8 cellular contexts compared by ENCODE assay signal in genomic region chr5:93580387-93581100, GRCh38. TPM values are rescaled to one million over a fixed set of nuclear protein-coding genes. Genes with fewer than 3 reads are reported as not detected.
DNase-seq lines count a peak whose midpoint lies in the region; ATAC-seq and TF ChIP-seq lines count a peak whose summit lies in the region.

No MANE protein-coding gene starts in this region.

- H3K27ac ChIP-seq in AG04450 (ENCODE audit: low read depth, low read length) (peak overlapping the region; percentile 89), substantia nigra (ENCODE audit: low read depth, low read length, poor library complexity, severe bottlenecking) (peak overlapping the region; percentile 80)

- POLR2A ChIA-PET in AG04450 (lab: Yijun Ruan, JAX), result no interaction called here
- POLR2A ChIA-PET in activated naive CD8-positive, alpha-beta T cell treated with anti-CD3 and anti-CD28 coated beads, Interleukin-2, amount 10 ng/mL, durations not matched to agents 7 days and 5 days (lab: Charles Lee), result no interaction called here

- H3K4me1 Mint-ChIP-seq in activated naive CD8-positive, alpha-beta T cell treated with anti-CD3 and anti-CD28 coated beads, Interleukin-2, amount 10 ng/mL, durations not matched to agents 7 days and 5 days, result peaks cover 10% of the 10 kb centered on the region

- H3K27ac Mint-ChIP-seq in activated naive CD8-positive, alpha-beta T cell treated with anti-CD3 and anti-CD28 coated beads, Interleukin-2, amount 10 ng/mL, durations not matched to agents 7 days and 5 days, result no peak overlapping the region

- H3K9me3 Mint-ChIP-seq in activated naive CD8-positive, alpha-beta T cell treated with anti-CD3 and anti-CD28 coated beads, Interleukin-2, amount 10 ng/mL, durations not matched to agents 7 days and 5 days, result no peaks in the 10 kb centered on the region

- CTCF ChIA-PET in AG04450 (lab: Charles Lee), result interaction anchor here (1.0 to 1.1 kb wide), 2 partner anchors 221 to 1272 kb away, joined by 3 read pairs; no protein-coding TSS in a partner anchor

- H3K4me3 ChIP-seq in AG04450 (ENCODE audit: low read depth, low read length), result peak overlapping the region; percentile 92
- peak overlapping the region; percentile 51 for H3K4me3 ChIP-seq in iPS-18c (ENCODE audit: insufficient read depth, low read depth, low read length)

- peaks cover 45% of the 10 kb centered on the region for H3K27me3 Mint-ChIP-seq in activated naive CD8-positive, alpha-beta T cell treated with anti-CD3 and anti-CD28 coated beads, Interleukin-2, amount 10 ng/mL, durations not matched to agents 7 days and 5 days

- TF ChIP-seq CTCF in AG04450 (IDR thresholded peaks at IDR 0.05; ENCODE audit: low read depth, low read length), result no peak

- DNase-seq in AG04450 (ENCODE audit: low read depth, low spot score) (no peak), H4 (ENCODE audit: low spot score) (peak; percentile 16), substantia nigra (lab: John Stamatoyannopoulos, UW) (peak in 1 of 49 donors; percentile 16), DMS153 treated with DMSO at 0.1 percent for 48 hours (lab: John Stamatoyannopoulos, UW; ENCODE audit: unreplicated experiment) (no peak), hepatic stellate cell (ENCODE audit: low spot score) (no peak)
- no peak for DNase-seq in activated naive CD8-positive, alpha-beta T cell treated with anti-CD3 and anti-CD28 coated beads, Interleukin-2, amount 10 ng/mL, durations not matched to agents 7 days and 5 days

- H3K36me3 Mint-ChIP-seq in activated naive CD8-positive, alpha-beta T cell treated with anti-CD3 and anti-CD28 coated beads, Interleukin-2, amount 10 ng/mL, durations not matched to agents 7 days and 5 days, result no peaks in the 10 kb centered on the region

- ATAC-seq in activated naive CD8-positive, alpha-beta T cell treated with anti-CD3 and anti-CD28 coated beads, Interleukin-2, amount 10 ng/mL, durations not matched to agents 7 days and 5 days (ENCODE audit: low read depth), result no peak
- ATAC-seq in HG03095 (IDR thresholded peaks at IDR 0.05; ENCODE audit: unreplicated experiment), result no peak

- H3K27me3 ChIP-seq in AG04450 (ENCODE audit: control insufficient read depth, insufficient read depth, low read length), result no peaks in the 10 kb centered on the region

- H3K4me3 Mint-ChIP-seq in activated naive CD8-positive, alpha-beta T cell treated with anti-CD3 and anti-CD28 coated beads, Interleukin-2, amount 10 ng/mL, durations not matched to agents 7 days and 5 days, result peak overlapping the region; percentile 73

- H3K9me3 ChIP-seq in AG04450 (ENCODE audit: control insufficient read depth, insufficient read depth, low read length) (no peaks in the 10 kb centered on the region; the same call in 1 of the 2 replicates), iPS-18c (ENCODE audit: control insufficient read depth, insufficient read depth, low read length) (peaks cover 2% of the 10 kb centered on the region)

RNA-seq across cellular contexts. Expression of gene NR2F1-AS1, which starts 0.5 kb away (rescaled TPM):
- polyA plus RNA-seq in AG04450 (2011; rRNA removed), result 25.5 and 29.9 TPM in 2 replicates
- polyA minus RNA-seq in AG04450 (2011; rRNA and poly(A)+ RNA removed), result 17.1 and 19.4 TPM in 2 replicates
- 5.2 and 10.4 TPM in 2 replicates for total RNA-seq in H4 (2014; rRNA removed; shearing (Covaris generic))
- total RNA-seq in activated naive CD8-positive, alpha-beta T cell treated with anti-CD3 and anti-CD28 coated beads, Interleukin-2, amount 10 ng/mL, durations not matched to agents 7 days and 5 days, result not detected

RNA-seq across cellular contexts. Expression of gene NR2F1, which starts 2.5 kb away (rescaled TPM):
- polyA plus RNA-seq in AG04450 (2011; rRNA removed), result 47.9 and 65.5 TPM in 2 replicates
- polyA minus RNA-seq in AG04450 (2011; rRNA and poly(A)+ RNA removed), result 63.1 and 83.0 TPM in 2 replicates
- total RNA-seq in H4 (2014; rRNA removed; shearing (Covaris generic)), result 6.5 and 10.3 TPM in 2 replicates
- total RNA-seq in activated naive CD8-positive, alpha-beta T cell treated with anti-CD3 and anti-CD28 coated beads, Interleukin-2, amount 10 ng/mL, durations not matched to agents 7 days and 5 days, result not detected
